ENCODE assay signal across 30 cellular contexts in the genomic region with DNA sequence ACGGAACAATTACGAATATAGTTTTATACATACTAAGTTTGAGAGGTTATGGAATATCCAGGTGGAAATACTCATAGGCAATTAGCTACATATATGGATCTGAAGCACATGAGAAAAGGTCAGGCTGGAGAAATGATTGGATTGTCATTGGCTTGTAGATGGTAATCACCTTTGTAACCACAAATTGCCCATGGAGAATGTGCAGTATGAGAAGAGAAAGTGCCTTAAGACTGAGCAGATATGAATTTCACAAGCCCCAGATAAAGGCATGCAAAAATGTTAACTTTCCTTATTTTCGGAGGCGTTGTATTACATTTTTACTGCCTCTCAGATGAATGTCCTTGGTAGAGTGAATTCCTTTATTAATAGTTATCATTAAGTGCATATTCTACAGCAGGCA. TPM values are rescaled to one million over a fixed set of nuclear protein-coding genes. Genes with fewer than 3 reads are reported as not detected.
DNase-seq lines count a peak whose midpoint lies in the region; ATAC-seq, FAIRE-seq and TF ChIP-seq lines count a peak whose summit lies in the region.
"Had no signal": no experiment of that assay in that cellular context is flagged by ENCODE, and none has a peak within 500 bp of the region (broad histone marks: within the 10 kb centered on the region; RNA-seq: fewer than 3 reads in every experiment).

No MANE protein-coding gene starts in this region.

- H3K14ac ChIP-seq in trophoblast cell (ENCODE audit: low read length), result no peak overlapping the region

- DNase-seq in K562 (ENCODE audit: extremely low read depth in 1 of 4, low spot score in 3 of 4), result no peak
- peak; percentile 57 to 87 for DNase-seq in trophoblast cell
- DNase-seq in HK-2 (ENCODE audit: unreplicated experiment), result no peak
- DNase-seq: 8988T; ACHN; AML-193; BE2C; C1 segment of cervical spinal cord; Caco-2; Calu3; CD4-positive, alpha-beta memory T cell; CD4-positive, alpha-beta T cell; CD4-positive, CD25-positive, alpha-beta regulatory T cell; CD8-positive, alpha-beta memory T cell; CD8-positive, alpha-beta T cell; COR-L47; DMS 273 treated with DMSO at 0.1 percent for 48 hours; DMS153; DMS79 treated with DMSO at 0.1 percent for 48 hours; DND-41 had no signal

- CTCF ChIA-PET in K562 (lab: Yijun Ruan, JAX; ENCODE audit: low intra/inter-chr PET ratio), result no interaction called here

- H2BK12ac ChIP-seq in trophoblast cell (ENCODE audit: low read length), result no peak overlapping the region

- no peak overlapping the region for H4K91ac ChIP-seq in trophoblast cell (ENCODE audit: low read depth, low read length)

- intact Hi-C loops in K562 (cut with micrococcal nuclease), result no loop called here

- no peak overlapping the region for H2AFZ ChIP-seq in K562 (ENCODE audit: low read depth, low read length)
- no peak overlapping the region for H2AFZ ChIP-seq in trophoblast cell (ENCODE audit: insufficient read depth, low read length, poor library complexity)

- H3K27me3 ChIP-seq in K562 (ENCODE audit: control insufficient read depth in 2 of 2, insufficient read depth in 2 of 2, low read length in 2 of 2), result peaks cover 0 to 8% of the 10 kb centered on the region in 2 experiments; a peak in 4 of 5 replicates
- no peaks in the 10 kb centered on the region for H3K27me3 ChIP-seq in trophoblast cell (ENCODE audit: insufficient read depth, low read length)
- H3K27me3 ChIP-seq: BE2C; BLaER1; BLaER1 treated with 17β-estradiol and CSF1 and Interleukin-3, amounts not matched to agents 10 nM and 100 nM had no signal

- ATAC-seq in K562 (no peak), GM21447 (IDR thresholded peaks at IDR 0.05; ENCODE audit: unreplicated experiment) (no peak)
- ATAC-seq: A549; CD8-positive, alpha-beta T cell had no signal

- H3K4ac ChIP-seq in trophoblast cell (ENCODE audit: low read depth, low read length), result no peak overlapping the region

- H3K27ac ChIP-seq in K562 (ENCODE audit: extremely low read depth, low read depth, low read length), result no peak overlapping the region
- no peak overlapping the region for H3K27ac ChIP-seq in trophoblast cell (ENCODE audit: low read depth, low read length)
- H3K27ac ChIP-seq: 22Rv1; A549; BLaER1; BLaER1 treated with 17β-estradiol and CSF1 and Interleukin-3, amounts not matched to agents 10 nM and 100 nM; C4-2B had no signal

- no peak for FAIRE-seq in K562 (lab: Jason Lieb, UNC)
- FAIRE-seq: A204.1, A549, D721Med had no signal

- no peaks in the 10 kb centered on the region for H3K9me1 ChIP-seq in K562 (ENCODE audit: control insufficient read depth, insufficient read depth, low read length)

- 2% methylated on average over 4 of the region's 4 CpGs for WGBS in K562 (ENCODE audit: insufficient coverage, low coverage, missing lambda C conversion rate)
- no CpG with 5 or more reads among the region's 4 CpGs for WGBS in trophoblast cell (ENCODE audit: extremely low coverage, insufficient coverage, insufficient read length)

- H3K4me1 ChIP-seq in K562 (replicated peaks in 1 of 2; ENCODE audit: control insufficient read depth in 2 of 2, insufficient read depth in 2 of 2, low read length in 2 of 2) (no peaks in the 10 kb centered on the region), trophoblast cell (ENCODE audit: control insufficient read depth in 1 of 2, insufficient read depth in 2 of 2, low read length in 2 of 2) (no peaks in the 10 kb centered on the region)
- H3K4me1 ChIP-seq: A549; BE2C; BLaER1; BLaER1 treated with 17β-estradiol and CSF1 and Interleukin-3, amounts not matched to agents 10 nM and 100 nM; Caco-2 had no signal

- in situ Hi-C loops in K562 (cut with MboI), result no loop called here

- no peaks in the 10 kb centered on the region for H3K79me1 ChIP-seq in trophoblast cell (ENCODE audit: low read length)

- no peak for TF ChIP-seq RAD21 in K562 (CRISPR knock-in tag; conservative IDR thresholded peaks at IDR 0.05 in 1 of 2, IDR thresholded peaks at IDR 0.05 in 1 of 2)

- H3K4me2 ChIP-seq in K562 (ENCODE audit: insufficient read depth, low read length) (no peak overlapping the region), trophoblast cell (ENCODE audit: low read length) (no peak overlapping the region)
- H3K4me2 ChIP-seq: A549; BLaER1; BLaER1 treated with 17β-estradiol and CSF1 and Interleukin-3, amounts not matched to agents 10 nM and 100 nM had no signal

- no peak overlapping the region for H2BK5ac ChIP-seq in trophoblast cell (ENCODE audit: low read depth, low read length, poor library complexity)

- H3K4me3 ChIP-seq in K562 (no peak overlapping the region), trophoblast cell (ENCODE audit: low read depth, low read length) (no peak overlapping the region)
- H3K4me3 ChIP-seq: A549; BLaER1; BLaER1 treated with 17β-estradiol and CSF1 and Interleukin-3, amounts not matched to agents 10 nM and 100 nM had no signal

- TF ChIP-seq POLR2A in K562 (conservative IDR thresholded peaks at IDR 0.05), result no peak

- no peak overlapping the region for H4K12ac ChIP-seq in trophoblast cell (ENCODE audit: low read depth, low read length)

- no peak overlapping the region for H2AK5ac ChIP-seq in trophoblast cell (ENCODE audit: low read length)

- no peak overlapping the region for H3K23ac ChIP-seq in trophoblast cell (ENCODE audit: low read length)

- POLR2A ChIA-PET in K562 (lab: Yijun Ruan, JAX), result no interaction called here

- TF ChIP-seq CTCF in K562 (IDR thresholded peaks at IDR 0.05 in 2 of 3, conservative IDR thresholded peaks at IDR 0.05 in 1 of 3; ENCODE audit: insufficient read depth in 2 of 3, low read depth in 1 of 3, low read length in 3 of 3), result no peak

- no peaks in the 10 kb centered on the region for H3K9me3 ChIP-seq in K562 (replicated peaks; ENCODE audit: control insufficient read depth, insufficient read depth, low read depth, low read length)
- H3K9me3 ChIP-seq in trophoblast cell (ENCODE audit: insufficient read depth, low read depth, low read length), result no peaks in the 10 kb centered on the region
- H3K9me3 ChIP-seq: A549; BE2C; BLaER1; BLaER1 treated with 17β-estradiol and CSF1 and Interleukin-3, amounts not matched to agents 10 nM and 100 nM; Caco-2 had no signal

- H3K36me3 ChIP-seq in K562 (ENCODE audit: control insufficient read depth, insufficient read depth, low read length) (no peaks in the 10 kb centered on the region), trophoblast cell (ENCODE audit: control insufficient read depth in 1 of 2, insufficient read depth in 2 of 2, low read length in 2 of 2) (no peaks in the 10 kb centered on the region)
- H3K36me3 ChIP-seq: BE2C; BLaER1; BLaER1 treated with 17β-estradiol and CSF1 and Interleukin-3, amounts not matched to agents 10 nM and 100 nM had no signal

- H4K8ac ChIP-seq in trophoblast cell (ENCODE audit: low read depth, low read length), result no peak overlapping the region

- no peak overlapping the region for H3K9ac ChIP-seq in K562 (ENCODE audit: insufficient read depth in 1 of 2, low read depth in 2 of 2, low read length in 2 of 2)
- no peak overlapping the region for H3K9ac ChIP-seq in trophoblast cell (ENCODE audit: low read length)
- H3K9ac ChIP-seq: BLaER1; BLaER1 treated with 17β-estradiol and CSF1 and Interleukin-3, amounts not matched to agents 10 nM and 100 nM had no signal

- no TSS peak for BruUV-seq in K562 (replicated peaks; lab: Mats Ljungman, UMichigan)

- no peak overlapping the region for H2BK120ac ChIP-seq in trophoblast cell (ENCODE audit: insufficient read depth, low read length, poor library complexity)

- no peaks in the 10 kb centered on the region for H3K79me2 ChIP-seq in K562 (ENCODE audit: control insufficient read depth, insufficient read depth, low read length)
- H3K79me2 ChIP-seq in trophoblast cell (ENCODE audit: control insufficient read depth, insufficient read depth, low read length, poor library complexity), result no peaks in the 10 kb centered on the region

- no peak overlapping the region for H3K18ac ChIP-seq in trophoblast cell (ENCODE audit: low read length)

- no peak for TF ChIP-seq EP300 in K562 (IDR thresholded peaks at IDR 0.05; ENCODE audit: low read length)

- H4K20me1 ChIP-seq in K562 (replicated peaks; ENCODE audit: control insufficient read depth, insufficient read depth, low read length), result no peaks in the 10 kb centered on the region
- H4K20me1 ChIP-seq: BLaER1; BLaER1 treated with 17β-estradiol and CSF1 and Interleukin-3, amounts not matched to agents 10 nM and 100 nM had no signal

TF ChIP-seq in K562, 482 proteins besides CTCF, POLR2A, EP300 and RAD21 (continues in another document):
- TF ChIP-seq MTF1 (CRISPR knock-in tag; IDR thresholded peaks at IDR 0.05; ENCODE audit: borderline replicate concordance) (no peak), HSF4 (CRISPR knock-in tag; IDR thresholded peaks at IDR 0.05; ENCODE audit: borderline replicate concordance) (no peak)

RNA-seq across cellular contexts. Expression of gene ACVR1C, which starts 33.1 kb away (rescaled TPM):
- total RNA-seq in K562 (2011; cell fraction: chromatin; rRNA removed; ENCODE audit: low replicate concordance), result 0.39 and 0.95 TPM in 2 replicates
- total RNA-seq in K562 (2011; cell fraction: nucleolus; rRNA removed), result under 0.01 and 0.39 TPM in 2 replicates
- 0.29 and 0.31 TPM in 2 replicates for total RNA-seq in K562 (2011; cell fraction: nucleoplasm; rRNA removed)
- 0.05 and 0.29 TPM in 2 replicates for total RNA-seq in K562 (2014; rRNA removed)
- total RNA-seq in K562 (2014; rRNA removed; fragmentation: Illumina TruSeq; extraction: Trizol), result 0.26 and 0.33 TPM in 2 replicates
- total RNA-seq in K562 (2015; rRNA removed; fragmentation: Illumina TruSeq; extraction: Trizol), result 0.14 and 0.19 TPM in 2 replicates
- 0.36 and 0.58 TPM in 2 replicates for total RNA-seq in K562 (2021)
- polyA plus RNA-seq in K562 (2011; rRNA removed), result 0.15 and 0.28 TPM in 2 replicates
- 0.06 and 0.09 TPM in 2 replicates for polyA plus RNA-seq in K562 (2011; cell fraction: cytosol; rRNA removed)
- polyA plus RNA-seq in K562 (2011; cell fraction: nucleus; rRNA removed), result 0.23 and 0.44 TPM in 2 replicates
- polyA plus RNA-seq in K562 (2012), result 0.22 and 0.57 TPM in 2 replicates
- polyA plus RNA-seq in K562 (2014; fragmentation: Illumina TruSeq; extraction: Trizol), result 0.21 and 0.44 TPM in 2 replicates
- under 1 TPM; 0.21 to 0.32 TPM for polyA plus RNA-seq in K562 (2014; fragmentation: Nextera tagmentation; extraction: Ambion mirVana)
- 0.03 and 0.38 TPM in 2 replicates for polyA plus RNA-seq in K562 (2014; rRNA removed)
- 0.56 and 1.3 TPM in 2 replicates for polyA minus RNA-seq in K562 (2011; rRNA and poly(A)+ RNA removed)
- polyA minus RNA-seq in K562 (2011; cell fraction: cytosol; rRNA and poly(A)+ RNA removed), result 0.19 TPM in 1 of 2 replicates, not detected in the other
- polyA minus RNA-seq in K562 (2011; cell fraction: nucleus; rRNA and poly(A)+ RNA removed), result 0.13 and 0.22 TPM in 2 replicates
- polyA plus RNA-seq in trophoblast cell (2013), result 0.28 and 0.33 TPM in 2 replicates
- total RNA-seq: A172 had no signal
- polyA plus RNA-seq: CD14-positive monocyte had no signal

Comparison
In these comparisons a context has a peak if more than half of its experiments do, and no peak if none do; other contexts are left out.
1. DNase-seq: peak in trophoblast cell (2 of 2); none in K562 (0 of 4) and HK-2 (single experiment).